13 cellular contexts compared by ENCODE assay signal in genomic region chr3:49016414-49017228, GRCh38. TPM values are rescaled to one million over a fixed set of nuclear protein-coding genes. Genes with fewer than 3 reads are reported as not detected.
DNase-seq lines count a peak whose midpoint lies in the region; ATAC-seq and TF ChIP-seq lines count a peak whose summit lies in the region.
"Had no signal": no experiment of that assay in that cellular context is flagged by ENCODE, and none has a peak within 500 bp of the region (broad histone marks: within the 10 kb centered on the region; RNA-seq: fewer than 3 reads in every experiment).

No MANE protein-coding gene starts in this region.

- no peaks in the 10 kb centered on the region for H3K27me3 Mint-ChIP-seq in activated CD4-positive, alpha-beta T cell treated with anti-CD3 and anti-CD28 coated beads, Interleukin-2, amount 10 ng/mL, durations not matched to agents 24 days and 14 days

- no peaks in the 10 kb centered on the region for H3K9me3 ChIP-seq in MM.1S (replicated peaks; ENCODE audit: insufficient read depth, low read length)
- H3K9me3 ChIP-seq in mammary epithelial cell (replicated peaks; ENCODE audit: insufficient read depth, low read length), result no peaks in the 10 kb centered on the region
- no peaks in the 10 kb centered on the region for H3K9me3 ChIP-seq in skeletal muscle satellite cell (replicated peaks; ENCODE audit: low read length)
- H3K9me3 ChIP-seq: Peyer's patch had no signal

- no TSS peak for BruUV-seq in mammary epithelial cell (replicated peaks; lab: Mats Ljungman, UMichigan)

- intact Hi-C loops in activated CD4-positive, alpha-beta T cell treated with anti-CD3 and anti-CD28 coated beads, Interleukin-2, amount 10 ng/mL, durations not matched to agents 24 days and 14 days (cut with micrococcal nuclease), result no loop called here
- intact Hi-C loops in mammary epithelial cell (cut with micrococcal nuclease), result no loop called here

- peak overlapping the region; percentile 96 for H3K4me3 Mint-ChIP-seq in activated CD4-positive, alpha-beta T cell treated with anti-CD3 and anti-CD28 coated beads, Interleukin-2, amount 10 ng/mL, durations not matched to agents 24 days and 14 days

- H3K9me2 ChIP-seq in MM.1S (replicated peaks; ENCODE audit: insufficient read depth, low read length), result no peaks in the 10 kb centered on the region

- H3K4me2 ChIP-seq in MM.1S (ENCODE audit: low read depth, low read length) (peak overlapping the region; percentile 95; the same call in 1 of the 2 replicates), mammary epithelial cell (ENCODE audit: insufficient read depth, low read depth, low read length) (peak overlapping the region; percentile 99), skeletal muscle satellite cell (ENCODE audit: low read length) (peak overlapping the region; percentile 99)

- TF ChIP-seq CTCF in MM.1S (IDR thresholded peaks at IDR 0.05; ENCODE audit: low read length), result no peak
- TF ChIP-seq CTCF in mammary epithelial cell (conservative IDR thresholded peaks at IDR 0.05 in 1 of 2, IDR thresholded peaks at IDR 0.05 in 1 of 2; ENCODE audit: extremely low read depth in 1 of 2, insufficient read depth in 1 of 2, low read depth in 1 of 2, low read length in 2 of 2), result no peak

- 0 out of 2 replicates have a peak, but pooled peaks cover 2% of the 10 kb centered on the region for H4K20me1 ChIP-seq in MM.1S (ENCODE audit: insufficient read depth, low read length)
- H4K20me1 ChIP-seq in mammary epithelial cell (ENCODE audit: insufficient read depth, low read length), result no peaks in the 10 kb centered on the region

- DNase-seq in activated CD4-positive, alpha-beta T cell treated with anti-CD3 and anti-CD28 coated beads, Interleukin-2, amount 10 ng/mL, durations not matched to agents 24 days and 14 days, result no peak
- DNase-seq in activated CD4-positive, alpha-beta T cell treated with anti-CD3 and anti-CD28 coated beads for 48 hours, result no peak
- DNase-seq in MM.1S (no peak), mammary epithelial cell (no peak), NCI-H82 treated with DMSO at 0.1 percent for 48 hours (lab: John Stamatoyannopoulos, UW; ENCODE audit: unreplicated experiment) (no peak)
- DNase-seq: amniotic stem cell, islet precursor cell, NCI-H1436 treated with DMSO at 0.1 percent for 48 hours, substantia nigra had no signal

- in situ Hi-C loops in mammary epithelial cell (cut with MboI; ENCODE audit: low sequenced_read_pairs in 2 of 2), result no loop called here

- ATAC-seq in GM18873 (IDR thresholded peaks at IDR 0.05; ENCODE audit: low FRiP score, unreplicated experiment), result no peak
- ATAC-seq in GM18511 (IDR thresholded peaks at IDR 0.05; ENCODE audit: unreplicated experiment), result no peak

- CTCF ChIA-PET in mammary epithelial cell (lab: Charles Lee; ENCODE audit: low non-redundant PET), result interaction anchor here (0.5 to 0.6 kb wide), 2 partner anchors 36 to 104 kb away, joined by 3 read pairs; partner anchors contain the start of gene USP19

- H3K27ac ChIP-seq in MM.1S (ENCODE audit: low read length) (no peak overlapping the region), mammary epithelial cell (ENCODE audit: insufficient read depth, low read depth, low read length) (no peak overlapping the region)

- H2AFZ ChIP-seq in MM.1S (ENCODE audit: low read length), result no peak overlapping the region
- H2AFZ ChIP-seq in mammary epithelial cell (ENCODE audit: low read depth, low read length), result no peak overlapping the region

- WGBS in mammary epithelial cell (ENCODE audit: low coverage, missing lambda C conversion rate), result 89% methylated on average over 6 of the region's 6 CpGs

- H3K4me3 ChIP-seq in MM.1S (ENCODE audit: low read length) (no peak overlapping the region), mammary epithelial cell (replicated peaks in 1 of 3; ENCODE audit: insufficient read depth in 1 of 3, low read depth in 2 of 3, low read length in 3 of 3) (no peak overlapping the region), skeletal muscle satellite cell (ENCODE audit: low read length) (no peak overlapping the region)

- dilution Hi-C loops in mammary epithelial cell (cut with HindIII; ENCODE audit: low sequenced_read_pairs), result no loop called here

- H3K27me3 ChIP-seq in MM.1S (replicated peaks; ENCODE audit: insufficient read depth, low read length) (no peaks in the 10 kb centered on the region), mammary epithelial cell (ENCODE audit: insufficient read depth, low read length) (no peaks in the 10 kb centered on the region), skeletal muscle satellite cell (ENCODE audit: control insufficient read depth, insufficient read depth, low read length) (no peaks in the 10 kb centered on the region)
- H3K27me3 ChIP-seq: Peyer's patch had no signal

- H3K9ac ChIP-seq in MM.1S (ENCODE audit: low read length) (no peak overlapping the region), mammary epithelial cell (ENCODE audit: insufficient read depth, low read length) (no peak overlapping the region), skeletal muscle satellite cell (ENCODE audit: low read depth, low read length) (no peak overlapping the region)

- peaks cover 16% of the 10 kb centered on the region for H3K4me1 ChIP-seq in MM.1S (ENCODE audit: low read length)
- H3K4me1 ChIP-seq in mammary epithelial cell (ENCODE audit: insufficient read depth, low read length), result peaks cover 42% of the 10 kb centered on the region
- H3K4me1 ChIP-seq in skeletal muscle satellite cell (ENCODE audit: control insufficient read depth, insufficient read depth, low read length), result peaks cover 41% of the 10 kb centered on the region

- H3K36me3 ChIP-seq in MM.1S (replicated peaks; ENCODE audit: insufficient read depth, low read length) (peaks cover 7% of the 10 kb centered on the region; the same call in 1 of the 2 replicates), mammary epithelial cell (ENCODE audit: insufficient read depth, low read length) (peaks cover 17% of the 10 kb centered on the region), skeletal muscle satellite cell (ENCODE audit: insufficient read depth, low read length) (peaks cover 41% of the 10 kb centered on the region)

- peaks cover 17% of the 10 kb centered on the region for H3K4me1 Mint-ChIP-seq in activated CD4-positive, alpha-beta T cell treated with anti-CD3 and anti-CD28 coated beads, Interleukin-2, amount 10 ng/mL, durations not matched to agents 24 days and 14 days

- H3F3A ChIP-seq in MM.1S (ENCODE audit: insufficient read depth, low read length), result peaks cover 52% of the 10 kb centered on the region; the same call in 1 of the 2 replicates

- no peak overlapping the region for H3K27ac Mint-ChIP-seq in activated CD4-positive, alpha-beta T cell treated with anti-CD3 and anti-CD28 coated beads, Interleukin-2, amount 10 ng/mL, durations not matched to agents 24 days and 14 days

- H3K9me3 Mint-ChIP-seq in activated CD4-positive, alpha-beta T cell treated with anti-CD3 and anti-CD28 coated beads, Interleukin-2, amount 10 ng/mL, durations not matched to agents 24 days and 14 days, result no peaks in the 10 kb centered on the region

- H3K36me3 Mint-ChIP-seq in activated CD4-positive, alpha-beta T cell treated with anti-CD3 and anti-CD28 coated beads, Interleukin-2, amount 10 ng/mL, durations not matched to agents 24 days and 14 days (ENCODE audit: low read depth), result peaks cover 33% of the 10 kb centered on the region

- H3K79me2 ChIP-seq in MM.1S (ENCODE audit: low read length) (peaks cover 51% of the 10 kb centered on the region), mammary epithelial cell (ENCODE audit: insufficient read depth, low read length) (peaks cover 61% of the 10 kb centered on the region)

RNA-seq across cellular contexts. Expression of gene DALRD3, which starts 1.8 kb away (rescaled TPM):
- 31.5 and 36.6 TPM in 2 replicates for total RNA-seq in activated CD4-positive, alpha-beta T cell treated with anti-CD3 and anti-CD28 coated beads, Interleukin-2, amount 10 ng/mL, durations not matched to agents 24 days and 14 days
- total RNA-seq in mammary epithelial cell, result 10 to 100 TPM; 20.3 to 27.8 TPM
- 48.8 TPM for polyA plus RNA-seq in mammary epithelial cell
- polyA minus RNA-seq in mammary epithelial cell, result 170 TPM
- total RNA-seq in skeletal muscle satellite cell (2012; rRNA removed), result 42.8 and 47.2 TPM in 2 replicates

RNA-seq across cellular contexts. Expression of gene NDUFAF3, which starts 5.3 kb away (rescaled TPM):
- 123 and 126 TPM in 2 replicates for total RNA-seq in activated CD4-positive, alpha-beta T cell treated with anti-CD3 and anti-CD28 coated beads, Interleukin-2, amount 10 ng/mL, durations not matched to agents 24 days and 14 days
- 10 to 100 TPM; 27.0 to 83.6 TPM for total RNA-seq in mammary epithelial cell
- polyA plus RNA-seq in mammary epithelial cell, result 73.1 TPM
- 41.2 TPM for polyA minus RNA-seq in mammary epithelial cell
- 35.0 and 48.3 TPM in 2 replicates for total RNA-seq in skeletal muscle satellite cell (2012; rRNA removed)

RNA-seq across cellular contexts. Expression of gene WDR6, which starts 9.4 kb away (rescaled TPM):
- 141 and 153 TPM in 2 replicates for total RNA-seq in activated CD4-positive, alpha-beta T cell treated with anti-CD3 and anti-CD28 coated beads, Interleukin-2, amount 10 ng/mL, durations not matched to agents 24 days and 14 days
- total RNA-seq in mammary epithelial cell, result 100 to 1,000 TPM in 1 of 2 donors, 10 to 100 TPM in 1; 91.2 to 108 TPM
- polyA plus RNA-seq in mammary epithelial cell, result 93.9 TPM
- polyA minus RNA-seq in mammary epithelial cell, result 208 TPM
- total RNA-seq in skeletal muscle satellite cell (2012; rRNA removed), result 25.8 and 54.0 TPM in 2 replicates

RNA-seq across cellular contexts. Expression of gene IMPDH2, which starts 12.6 kb away (rescaled TPM):
- total RNA-seq in activated CD4-positive, alpha-beta T cell treated with anti-CD3 and anti-CD28 coated beads, Interleukin-2, amount 10 ng/mL, durations not matched to agents 24 days and 14 days, result 490 and 496 TPM in 2 replicates
- 100 to 1,000 TPM; 204 to 205 TPM for total RNA-seq in mammary epithelial cell
- 235 TPM for polyA plus RNA-seq in mammary epithelial cell
- 360 TPM for polyA minus RNA-seq in mammary epithelial cell
- total RNA-seq in skeletal muscle satellite cell (2012; rRNA removed), result 341 and 359 TPM in 2 replicates

RNA-seq across cellular contexts. Expression of gene P4HTM, which starts 26.6 kb away (rescaled TPM):
- total RNA-seq in activated CD4-positive, alpha-beta T cell treated with anti-CD3 and anti-CD28 coated beads, Interleukin-2, amount 10 ng/mL, durations not matched to agents 24 days and 14 days, result 33.9 and 38.3 TPM in 2 replicates
- 10 to 100 TPM in 1 of 2 donors, 1 to 10 TPM in 1; 8.1 to 10.2 TPM for total RNA-seq in mammary epithelial cell
- 4.7 TPM for polyA plus RNA-seq in mammary epithelial cell
- polyA minus RNA-seq in mammary epithelial cell, result 2.9 TPM
- 11.4 and 15.2 TPM in 2 replicates for total RNA-seq in skeletal muscle satellite cell (2012; rRNA removed)
